ENCODE assay signal across 8 cellular contexts in the genomic region with DNA sequence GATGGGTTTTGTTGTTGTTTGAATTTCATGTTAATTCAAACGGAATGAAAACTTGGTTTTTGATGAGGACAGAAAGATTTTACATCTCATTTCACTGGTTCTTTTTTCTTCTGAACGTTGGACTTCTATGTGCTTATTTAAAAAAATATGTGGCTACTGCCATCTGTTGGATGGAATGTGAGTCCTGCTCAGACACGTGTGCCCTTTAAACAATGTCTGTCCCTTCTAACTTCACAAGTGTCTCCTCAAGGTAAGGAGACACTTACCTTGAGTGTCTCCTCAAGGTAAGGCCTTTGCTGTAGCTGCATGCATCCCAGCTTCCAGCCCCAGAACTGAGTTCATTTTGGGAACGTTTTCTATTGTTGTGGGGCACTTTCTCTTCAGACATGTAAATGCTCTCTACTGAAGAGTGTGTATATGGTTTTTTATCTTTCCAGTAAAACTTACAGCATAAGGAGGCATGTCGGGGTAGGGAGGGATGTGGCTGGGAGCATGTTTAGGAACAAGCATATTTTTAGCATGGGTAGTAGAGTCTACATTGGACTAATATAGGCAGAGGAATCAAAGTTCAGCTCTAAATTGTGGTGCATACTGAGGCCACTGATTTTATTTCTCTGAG.
DNase-seq lines count a peak whose midpoint lies in the region; ATAC-seq and TF ChIP-seq lines count a peak whose summit lies in the region.

No MANE protein-coding gene starts in this region.

- DNase-seq in A673 (ENCODE audit: low spot score), result peak; percentile 37
- DNase-seq in GM03348 (ENCODE audit: low spot score), result peak; percentile 47
- DNase-seq in RKO (ENCODE audit: low spot score), result peak; percentile 78
- peak; percentile 7 to 34 for DNase-seq in foreskin fibroblast
- no peak for DNase-seq in retinal pigment epithelial cell (ENCODE audit: low read depth)
- no peak for DNase-seq in NCI-H1930 (lab: John Stamatoyannopoulos, UW)

- intact Hi-C loops in A673 (cut with micrococcal nuclease; ENCODE audit: unreplicated experiment), result loop anchor here (5.0 kb wide), 1 partner anchor 1860 kb away; no protein-coding TSS in a partner anchor

- H3K4me3 ChIP-seq in A673 (ENCODE audit: low read depth, low read length, poor library complexity, severe bottlenecking) (no peak overlapping the region), foreskin fibroblast (ENCODE audit: low read depth in 1 of 2, low read length in 2 of 2) (no peak overlapping the region), retinal pigment epithelial cell (ENCODE audit: low read length) (no peak overlapping the region)

- peak; percentile 45; the same call in 1 of the 2 replicates for TF ChIP-seq CTCF in A673 (conservative IDR thresholded peaks at IDR 0.05; ENCODE audit: low read depth, low read length)
- peak; percentile 25 for TF ChIP-seq CTCF in foreskin fibroblast (IDR thresholded peaks at IDR 0.05; ENCODE audit: low read depth, low read length)
- TF ChIP-seq CTCF in retinal pigment epithelial cell (conservative IDR thresholded peaks at IDR 0.05; ENCODE audit: low read depth, low read length), result peak; percentile 58

- BruUV-seq in A673 (replicated peaks; lab: Mats Ljungman, UMichigan), result no TSS peak

- H3K27me3 ChIP-seq in A673 (replicated peaks; ENCODE audit: insufficient read depth, low read depth, low read length, poor library complexity), result no peaks in the 10 kb centered on the region

- H3K36me3 ChIP-seq in A673 (ENCODE audit: insufficient read depth, low read length, poor library complexity, severe bottlenecking), result no peaks in the 10 kb centered on the region

- CTCF ChIA-PET in A673 (lab: Charles Lee), result no interaction called here

- no peak for ATAC-seq in GM19328 (IDR thresholded peaks at IDR 0.05; ENCODE audit: unreplicated experiment)
- no peak for ATAC-seq in HG03565 (IDR thresholded peaks at IDR 0.05; ENCODE audit: unreplicated experiment)

- POLR2A ChIA-PET in A673 (lab: Charles Lee; ENCODE audit: low non-redundant PET), result no interaction called here

- H3K4me1 ChIP-seq in A673 (ENCODE audit: insufficient read depth, low read length, poor library complexity, severe bottlenecking), result no peaks in the 10 kb centered on the region

- no peak overlapping the region for H3K27ac ChIP-seq in A673 (ENCODE audit: low read depth, low read length, poor library complexity, severe bottlenecking)

- peaks cover 7% of the 10 kb centered on the region for H3K9me3 ChIP-seq in A673 (ENCODE audit: low read depth, low read length, poor library complexity, severe bottlenecking)

Comparison
In these comparisons a context has a peak if more than half of its experiments do, and no peak if none do; other contexts are left out.
1. DNase-seq: peak in A673 (single experiment), GM03348 (single experiment), RKO (single experiment) and foreskin fibroblast (2 of 2); none in retinal pigment epithelial cell (single experiment) and NCI-H1930 (0 of 2).
2. Peak in every context shown above with its lines, with median percentiles within 50 percentile points of each other: CTCF ChIP-seq.